8 cellular contexts compared by ENCODE assay signal in the genomic region with DNA sequence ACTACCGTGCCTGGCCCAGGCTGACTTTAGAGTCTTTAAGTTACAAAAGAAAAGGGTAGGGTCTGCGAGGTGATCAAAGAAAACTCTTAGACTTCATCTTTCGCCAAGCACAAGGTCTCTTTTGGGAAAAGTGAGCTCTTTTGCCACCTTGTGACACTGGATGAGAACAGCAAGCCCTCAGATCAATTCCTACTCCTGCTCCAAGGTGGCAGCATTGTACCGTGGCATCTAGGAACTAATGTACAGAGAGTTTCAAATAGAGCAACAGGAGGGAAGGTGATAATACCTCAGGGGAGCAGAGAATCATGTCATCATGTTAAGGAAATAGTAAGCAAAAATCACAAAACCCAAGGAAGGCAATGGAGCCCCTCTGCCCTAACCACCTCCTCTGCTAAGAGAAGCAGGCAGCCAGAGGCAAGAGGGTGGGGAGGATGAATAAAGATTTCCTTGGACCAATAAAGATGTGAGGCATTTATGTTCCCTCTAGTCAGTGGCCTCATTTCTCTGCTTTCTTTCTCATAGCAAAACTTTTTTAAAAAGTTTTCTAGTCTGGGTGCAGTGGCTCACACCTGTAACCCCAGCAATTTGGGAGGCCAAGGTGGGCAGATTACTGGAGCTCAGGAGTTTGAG. TPM values are rescaled to one million over a fixed set of nuclear protein-coding genes. Genes with fewer than 3 reads are reported as not detected.
DNase-seq lines count a peak whose midpoint lies in the region; FAIRE-seq and TF ChIP-seq lines count a peak whose summit lies in the region.

No MANE protein-coding gene starts in this region.

- H3K4me3 ChIP-seq in fibroblast of villous mesenchyme (ENCODE audit: low read depth, low read length) (no peak overlapping the region), osteoblast (ENCODE audit: insufficient read depth, low read length) (no peak overlapping the region)

- no peaks in the 10 kb centered on the region for H3K36me3 ChIP-seq in osteoblast (ENCODE audit: insufficient read depth, low read length)

- H3K9me3 ChIP-seq in osteoblast (ENCODE audit: low read depth, low read length) = no peaks in the 10 kb centered on the region

- H3K27ac ChIP-seq in osteoblast (ENCODE audit: low read depth, low read length) = no peak overlapping the region

- no peak overlapping the region for H3K4me3 Mint-ChIP-seq in activated T-helper 2 cell treated with anti-CD3 and anti-CD28 coated beads, Interferon-gamma antibody, Interleukin-2, Interleukin-4, amounts not matched to agents 10 μg/mL and 5 μg/mL and 100 μg/mL, durations not matched to agents 14 hours and 24 hours and 36 hours (ENCODE audit: low read depth)
- no peak overlapping the region for H3K4me3 Mint-ChIP-seq in type B pancreatic cell

- no peaks in the 10 kb centered on the region for H3K79me2 ChIP-seq in osteoblast (ENCODE audit: insufficient read depth, low read length)

- H2AFZ ChIP-seq in osteoblast (ENCODE audit: low read length) = peak overlapping the region; percentile 83

- H3K27ac Mint-ChIP-seq in activated T-helper 2 cell treated with anti-CD3 and anti-CD28 coated beads, Interferon-gamma antibody, Interleukin-2, Interleukin-4, amounts not matched to agents 10 μg/mL and 5 μg/mL and 100 μg/mL, durations not matched to agents 14 hours and 24 hours and 36 hours = no peak overlapping the region
- peak overlapping the region; percentile 31 for H3K27ac Mint-ChIP-seq in type B pancreatic cell

- H3K27me3 ChIP-seq in osteoblast (ENCODE audit: insufficient read depth, low read length) = no peaks in the 10 kb centered on the region

- FAIRE-seq in GM19239 (lab: Jason Lieb, UNC) = no peak

- H3K4me1 Mint-ChIP-seq in activated T-helper 2 cell treated with anti-CD3 and anti-CD28 coated beads, Interferon-gamma antibody, Interleukin-2, Interleukin-4, amounts not matched to agents 10 μg/mL and 5 μg/mL and 100 μg/mL, durations not matched to agents 14 hours and 24 hours and 36 hours (ENCODE audit: low read depth) = peaks cover 6% of the 10 kb centered on the region
- H3K4me1 Mint-ChIP-seq in type B pancreatic cell (ENCODE audit: unreplicated experiment) = peaks cover 10% of the 10 kb centered on the region

- H4K20me1 ChIP-seq in osteoblast (ENCODE audit: insufficient read depth, low read length) = no peaks in the 10 kb centered on the region

- H3K27me3 Mint-ChIP-seq in activated T-helper 2 cell treated with anti-CD3 and anti-CD28 coated beads, Interferon-gamma antibody, Interleukin-2, Interleukin-4, amounts not matched to agents 10 μg/mL and 5 μg/mL and 100 μg/mL, durations not matched to agents 14 hours and 24 hours and 36 hours (ENCODE audit: low read depth) = no peaks in the 10 kb centered on the region
- no peaks in the 10 kb centered on the region for H3K27me3 Mint-ChIP-seq in type B pancreatic cell

- no peaks in the 10 kb centered on the region for H3K9me3 Mint-ChIP-seq in activated T-helper 2 cell treated with anti-CD3 and anti-CD28 coated beads, Interferon-gamma antibody, Interleukin-2, Interleukin-4, amounts not matched to agents 10 μg/mL and 5 μg/mL and 100 μg/mL, durations not matched to agents 14 hours and 24 hours and 36 hours
- H3K9me3 Mint-ChIP-seq in type B pancreatic cell = no peaks in the 10 kb centered on the region

- peak; percentile 100 for TF ChIP-seq CTCF in fibroblast of villous mesenchyme (IDR thresholded peaks at IDR 0.05; ENCODE audit: insufficient read depth, low read depth, low read length)
- peak; percentile 100 for TF ChIP-seq CTCF in osteoblast (IDR thresholded peaks at IDR 0.05; ENCODE audit: extremely low read depth, low read depth, low read length)
- TF ChIP-seq CTCF in type B pancreatic cell (conservative IDR thresholded peaks at IDR 0.05) = peak; percentile 94

- intact Hi-C loops in activated T-helper 2 cell treated with anti-CD3 and anti-CD28 coated beads, Interferon-gamma antibody, Interleukin-2, Interleukin-4, amounts not matched to agents 10 μg/mL and 5 μg/mL and 100 μg/mL, durations not matched to agents 14 hours and 24 hours and 36 hours (cut with micrococcal nuclease) = loop anchor here (1.0 kb wide), 1 partner anchor 24 kb away; no protein-coding TSS in a partner anchor

- H3K4me2 ChIP-seq in osteoblast (ENCODE audit: insufficient read depth, low read length) = peak overlapping the region; percentile 26

- DNase-seq in AG08396 (ENCODE audit: low spot score) (peak; percentile 71), GM19239 (ENCODE audit: insufficient read length, low spot score) (peak; percentile 65), NCI-H1048 (lab: John Stamatoyannopoulos, UW) (peak; percentile 35), SHP77 treated with DMSO at 0.1 percent for 48 hours (lab: John Stamatoyannopoulos, UW) (peak; percentile 69), fibroblast of villous mesenchyme (ENCODE audit: low read depth) (peak; percentile 90), osteoblast (ENCODE audit: insufficient read length, low spot score, missing footprints) (peak; percentile 94), type B pancreatic cell (ENCODE audit: extremely low spot score, unreplicated experiment) (no peak)
- peak; percentile 59 for DNase-seq in activated T-helper 2 cell treated with anti-CD3 and anti-CD28 coated beads, Interferon-gamma antibody, Interleukin-2, Interleukin-4, amounts not matched to agents 10 μg/mL and 5 μg/mL and 100 μg/mL, durations not matched to agents 14 hours and 24 hours and 36 hours (ENCODE audit: low spot score)

- no peaks in the 10 kb centered on the region for H3K36me3 Mint-ChIP-seq in activated T-helper 2 cell treated with anti-CD3 and anti-CD28 coated beads, Interferon-gamma antibody, Interleukin-2, Interleukin-4, amounts not matched to agents 10 μg/mL and 5 μg/mL and 100 μg/mL, durations not matched to agents 14 hours and 24 hours and 36 hours (ENCODE audit: low read depth)
- no peaks in the 10 kb centered on the region for H3K36me3 Mint-ChIP-seq in type B pancreatic cell

- H3K4me1 ChIP-seq in osteoblast (ENCODE audit: insufficient read depth, low read length) = peaks cover 5% of the 10 kb centered on the region

RNA-seq across cellular contexts. Expression of a gene that starts 2.1 kb away (rescaled TPM):
- not detected in 2 replicates for total RNA-seq in activated T-helper 2 cell treated with anti-CD3 and anti-CD28 coated beads, Interferon-gamma antibody, Interleukin-2, Interleukin-4, amounts not matched to agents 10 μg/mL and 5 μg/mL and 100 μg/mL, durations not matched to agents 14 hours and 24 hours and 36 hours
- total RNA-seq in fibroblast of villous mesenchyme (not detected in 2 replicates), osteoblast (not detected in 2 replicates), type B pancreatic cell (ENCODE audit: low replicate concordance) (1.6 TPM in 1 of 2 replicates, not detected in the other)

RNA-seq across cellular contexts. Expression of a gene that starts 33.0 kb away (rescaled TPM):
- total RNA-seq in activated T-helper 2 cell treated with anti-CD3 and anti-CD28 coated beads, Interferon-gamma antibody, Interleukin-2, Interleukin-4, amounts not matched to agents 10 μg/mL and 5 μg/mL and 100 μg/mL, durations not matched to agents 14 hours and 24 hours and 36 hours = 109 and 110 TPM in 2 replicates
- total RNA-seq in fibroblast of villous mesenchyme = 70.2 and 89.4 TPM in 2 replicates
- 78.9 and 86.6 TPM in 2 replicates for total RNA-seq in osteoblast
- total RNA-seq in type B pancreatic cell (ENCODE audit: low replicate concordance) = 86.7 and 101 TPM in 2 replicates

RNA-seq across cellular contexts. Expression of a gene that starts 33.0 kb away (rescaled TPM):
- 34.3 and 34.6 TPM in 2 replicates for total RNA-seq in activated T-helper 2 cell treated with anti-CD3 and anti-CD28 coated beads, Interferon-gamma antibody, Interleukin-2, Interleukin-4, amounts not matched to agents 10 μg/mL and 5 μg/mL and 100 μg/mL, durations not matched to agents 14 hours and 24 hours and 36 hours
- total RNA-seq in fibroblast of villous mesenchyme = 15.5 and 16.1 TPM in 2 replicates
- total RNA-seq in osteoblast = 18.6 and 21.4 TPM in 2 replicates
- 26.1 and 28.5 TPM in 2 replicates for total RNA-seq in type B pancreatic cell (ENCODE audit: low replicate concordance)
